ENCODE assay signal across 8 cellular contexts in the genomic region with DNA sequence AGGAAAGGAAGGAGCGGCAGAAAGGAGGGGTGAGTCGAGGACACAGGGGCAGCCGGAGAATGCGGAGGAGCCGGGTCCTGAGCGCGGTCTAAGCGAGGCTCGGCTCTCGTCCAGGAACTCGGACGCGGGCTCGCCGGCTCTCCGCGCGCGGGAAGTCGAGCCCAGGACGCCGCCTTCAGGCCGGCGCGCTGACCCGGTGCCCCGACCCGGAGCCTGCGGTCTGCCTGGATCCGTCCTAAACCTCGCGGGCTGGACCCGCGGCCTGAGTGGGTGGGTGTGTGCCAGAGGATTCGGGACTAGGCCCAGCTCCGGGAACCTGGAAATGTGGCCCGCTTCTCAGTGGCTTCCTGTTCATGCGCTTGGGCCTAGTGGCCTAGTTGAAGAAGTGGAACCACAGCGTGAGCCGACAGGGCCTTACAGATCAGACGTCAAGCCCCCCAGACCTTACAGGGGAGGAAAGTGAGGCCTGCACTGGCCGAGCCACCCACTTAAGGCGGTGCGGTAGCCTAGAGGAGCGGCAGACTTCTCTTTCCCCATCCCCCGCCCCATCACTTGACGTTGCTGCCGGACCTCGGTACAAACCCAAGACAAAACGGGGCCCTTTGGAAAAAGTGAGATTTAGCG. TPM values are rescaled to one million over a fixed set of nuclear protein-coding genes. Genes with fewer than 3 reads are reported as not detected.
DNase-seq lines count a peak whose midpoint lies in the region; ATAC-seq and TF ChIP-seq lines count a peak whose summit lies in the region.

No MANE protein-coding gene starts in this region.

- H3K27me3 ChIP-seq in HUES6 (ENCODE audit: control insufficient read depth, insufficient read depth, low read length), result peaks cover 96% of the 10 kb centered on the region
- peaks cover 100% of the 10 kb centered on the region for H3K27me3 ChIP-seq in neural progenitor cell

- intact Hi-C loops in activated CD8-positive, alpha-beta T cell treated with anti-CD3 and anti-CD28 coated beads for 36 hours (cut with micrococcal nuclease), result no loop called here

- peak overlapping the region; percentile 96 for H3K4me3 Mint-ChIP-seq in activated CD8-positive, alpha-beta T cell treated with anti-CD3 and anti-CD28 coated beads for 36 hours
- H3K4me3 Mint-ChIP-seq in neural progenitor cell, result peak overlapping the region; percentile 91

- H3K4me1 Mint-ChIP-seq in activated CD8-positive, alpha-beta T cell treated with anti-CD3 and anti-CD28 coated beads for 36 hours (ENCODE audit: low read depth), result peaks cover 9% of the 10 kb centered on the region
- H3K4me1 Mint-ChIP-seq in neural progenitor cell, result peaks cover 18% of the 10 kb centered on the region

- H3K9me3 Mint-ChIP-seq in activated CD8-positive, alpha-beta T cell treated with anti-CD3 and anti-CD28 coated beads for 36 hours, result no peaks in the 10 kb centered on the region
- no peaks in the 10 kb centered on the region for H3K9me3 Mint-ChIP-seq in neural progenitor cell

- H4K20me1 ChIP-seq in neural progenitor cell (ENCODE audit: low read depth), result peaks cover 62% of the 10 kb centered on the region

- H3K27ac ChIP-seq in HUES6 (ENCODE audit: low read depth, low read length), result no peak overlapping the region
- H3K27ac ChIP-seq in neural progenitor cell, result no peak overlapping the region

- POLR2A ChIA-PET in activated CD8-positive, alpha-beta T cell treated with anti-CD3 and anti-CD28 coated beads for 36 hours (lab: Charles Lee), result interaction anchor here (0.6 to 1.4 kb wide), 2 partner anchors 16 to 33 kb away, joined by 3 to 4 read pairs; no protein-coding TSS in a partner anchor

- H3K27ac Mint-ChIP-seq in activated CD8-positive, alpha-beta T cell treated with anti-CD3 and anti-CD28 coated beads for 36 hours, result peak overlapping the region; percentile 95
- no peak overlapping the region for H3K27ac Mint-ChIP-seq in neural progenitor cell

- peak overlapping the region; percentile 65 for H3K9ac ChIP-seq in HUES6 (ENCODE audit: low read length)
- H3K9ac ChIP-seq in neural progenitor cell, result no peak overlapping the region

- peaks cover 42% of the 10 kb centered on the region for H3K27me3 Mint-ChIP-seq in activated CD8-positive, alpha-beta T cell treated with anti-CD3 and anti-CD28 coated beads for 36 hours
- H3K27me3 Mint-ChIP-seq in neural progenitor cell (ENCODE audit: insufficient read depth, low read depth), result peaks cover 60% of the 10 kb centered on the region

- H3K9me3 ChIP-seq in HUES6 (ENCODE audit: control insufficient read depth, insufficient read depth, low read depth, low read length) (no peaks in the 10 kb centered on the region), neural progenitor cell (ENCODE audit: low read depth) (no peaks in the 10 kb centered on the region)

- ATAC-seq in activated CD8-positive, alpha-beta T cell treated with anti-CD3 and anti-CD28 coated beads for 36 hours, result peak; percentile 15

- H3K4me3 ChIP-seq in HUES6 (ENCODE audit: low read depth, low read length), result peak overlapping the region; percentile 74
- H3K4me3 ChIP-seq in neural progenitor cell, result peak overlapping the region; percentile 57

- H3K4me2 ChIP-seq in neural progenitor cell, result peak overlapping the region; percentile 95

- H3K79me2 ChIP-seq in neural progenitor cell (ENCODE audit: low read depth), result no peaks in the 10 kb centered on the region

- DNase-seq in stimulated activated CD4-positive, alpha-beta T cell treated with anti-CD3 and anti-CD28 coated beads, Interleukin-2, amount 100 ng/mL, for 24 hours, result peak; percentile 19 to 20
- no peak for DNase-seq in stimulated activated CD4-positive, alpha-beta T cell treated with anti-CD3 and anti-CD28 coated beads, Interleukin-1b, Interleukin-23, amount 100 ng/mL, for 48 hours
- no peak for DNase-seq in activated CD8-positive, alpha-beta T cell treated with anti-CD3 and anti-CD28 coated beads for 36 hours
- DNase-seq in foreskin melanocyte, result peak; percentile 55
- DNase-seq in neural progenitor cell (ENCODE audit: low spot score), result peak; percentile 76
- no peak for DNase-seq in stimulated activated naive CD4-positive, alpha-beta T cell treated with Interleukin-2 at 50 U/mL for 16 hours (lab: John Stamatoyannopoulos, UW)
- DNase-seq in NCI-H524 treated with DMSO at 0.1 percent for 48 hours (lab: John Stamatoyannopoulos, UW), result no peak

- H3F3A ChIP-seq in neural progenitor cell (ENCODE audit: low read depth), result peaks cover 34% of the 10 kb centered on the region

- H3K4me1 ChIP-seq in HUES6 (ENCODE audit: control insufficient read depth, insufficient read depth, low read length) (peaks cover 16% of the 10 kb centered on the region), neural progenitor cell (peaks cover 6% of the 10 kb centered on the region)

- CTCF ChIA-PET in activated CD8-positive, alpha-beta T cell treated with anti-CD3 and anti-CD28 coated beads for 36 hours (lab: Charles Lee), result interaction anchor here (1.4 to 2.5 kb wide), 3 partner anchors 12 to 33 kb away, joined by 4 to 14 read pairs (median 13); partner anchors contain the start of gene CDKN2B

- H3K36me3 Mint-ChIP-seq in activated CD8-positive, alpha-beta T cell treated with anti-CD3 and anti-CD28 coated beads for 36 hours (ENCODE audit: low read depth), result no peaks in the 10 kb centered on the region
- H3K36me3 Mint-ChIP-seq in neural progenitor cell, result peaks cover 2% of the 10 kb centered on the region

- H3K36me3 ChIP-seq in HUES6 (ENCODE audit: control insufficient read depth, insufficient read depth, low read length) (no peaks in the 10 kb centered on the region), neural progenitor cell (no peaks in the 10 kb centered on the region)

- TF ChIP-seq CTCF in activated CD8-positive, alpha-beta T cell treated with anti-CD3 and anti-CD28 coated beads for 36 hours (IDR thresholded peaks at IDR 0.05), result no peak
- TF ChIP-seq CTCF in neural progenitor cell (IDR thresholded peaks at IDR 0.05), result peak; percentile 39

- H2AFZ ChIP-seq in neural progenitor cell (replicated peaks), result peak overlapping the region; percentile 60

RNA-seq across cellular contexts. Expression of gene CDKN2B-AS1, which starts 1.2 kb away (rescaled TPM):
- total RNA-seq in activated CD8-positive, alpha-beta T cell treated with anti-CD3 and anti-CD28 coated beads for 36 hours, result under 1 TPM; 0.41 to 0.81 TPM
- total RNA-seq in neural progenitor cell (ENCODE audit: low replicate concordance), result not detected in 2 replicates

RNA-seq across cellular contexts. Expression of gene CDKN2A, which starts 1.6 kb away (rescaled TPM):
- total RNA-seq in activated CD8-positive, alpha-beta T cell treated with anti-CD3 and anti-CD28 coated beads for 36 hours, result 1 to 10 TPM; 2.1 to 2.5 TPM
- total RNA-seq in neural progenitor cell (ENCODE audit: low replicate concordance), result not detected in 2 replicates

RNA-seq across cellular contexts. Expression of gene CDKN2B, which starts 13.3 kb away (rescaled TPM):
- total RNA-seq in activated CD8-positive, alpha-beta T cell treated with anti-CD3 and anti-CD28 coated beads for 36 hours, result not detected
- 0.06 and 0.07 TPM in 2 replicates for total RNA-seq in neural progenitor cell (ENCODE audit: low replicate concordance)

Comparison
In these comparisons a context has a peak if more than half of its experiments do, and no peak if none do; other contexts are left out.
1. DNase-seq: peak in stimulated activated CD4-positive, alpha-beta T cell treated with anti-CD3 and anti-CD28 coated beads, Interleukin-2, amount 100 ng/mL, for 24 hours (2 of 2), foreskin melanocyte (single experiment) and neural progenitor cell (single experiment); none in stimulated activated CD4-positive, alpha-beta T cell treated with anti-CD3 and anti-CD28 coated beads, Interleukin-1b, Interleukin-23, amount 100 ng/mL, for 48 hours (single experiment), activated CD8-positive, alpha-beta T cell treated with anti-CD3 and anti-CD28 coated beads for 36 hours (single experiment), stimulated activated naive CD4-positive, alpha-beta T cell treated with Interleukin-2 at 50 U/mL for 16 hours (single experiment) and NCI-H524 treated with DMSO at 0.1 percent for 48 hours (single experiment).